17 cellular contexts compared by ENCODE assay signal in genomic region chr1:165737196-165737595, GRCh38.
"Had no signal": no experiment of that assay in that cellular context is flagged by ENCODE, and none has a peak within 500 bp of the region (broad histone marks: within the 10 kb centered on the region; RNA-seq: fewer than 3 reads in every experiment).

No MANE protein-coding gene starts in this region.

- H3K9me3 Mint-ChIP-seq: activated naive CD4-positive, alpha-beta T cell treated with anti-CD3 and anti-CD28 coated beads, Interleukin-2, amount 10 ng/mL, durations not matched to agents 7 days and 5 days; activated T-helper 2 cell treated with anti-CD3 and anti-CD28 coated beads, Interferon-gamma antibody, Interleukin-2, Interleukin-4, amounts not matched to agents 10 μg/mL and 5 μg/mL and 100 μg/mL, durations not matched to agents 14 hours and 24 hours and 36 hours; brain; naive B cell; T-helper 2 cell treated with Interferon-gamma antibody and Interleukin-4, amounts not matched to agents 5 μg/mL and 100 μg/mL, for 36 hours had no signal

- H3K4me3 ChIP-seq: lung, prostate gland, transverse colon had no signal

- H3K4me1 Mint-ChIP-seq: activated naive CD4-positive, alpha-beta T cell treated with anti-CD3 and anti-CD28 coated beads, Interleukin-2, amount 10 ng/mL, durations not matched to agents 7 days and 5 days had no signal

- H3K4me1 ChIP-seq: prostate gland, transverse colon had no signal

- ATAC-seq: activated CD4-positive, CD25-positive, alpha-beta regulatory T cell treated with anti-CD3 and anti-CD28 coated beads, Interleukin-2, amount 50 U/mL, for 24 hours; esophagus mucosa; sciatic nerve had no signal

- H3K27ac Mint-ChIP-seq: activated naive CD4-positive, alpha-beta T cell treated with anti-CD3 and anti-CD28 coated beads, Interleukin-2, amount 10 ng/mL, durations not matched to agents 7 days and 5 days; activated T-helper 2 cell treated with anti-CD3 and anti-CD28 coated beads, Interferon-gamma antibody, Interleukin-2, Interleukin-4, amounts not matched to agents 10 μg/mL and 5 μg/mL and 100 μg/mL, durations not matched to agents 14 hours and 24 hours and 36 hours; T-helper 2 cell treated with Interferon-gamma antibody and Interleukin-4, amounts not matched to agents 5 μg/mL and 100 μg/mL, for 36 hours had no signal

- H3K27me3 ChIP-seq: transverse colon had no signal

- H3K27me3 Mint-ChIP-seq: activated naive CD4-positive, alpha-beta T cell treated with anti-CD3 and anti-CD28 coated beads, Interleukin-2, amount 10 ng/mL, durations not matched to agents 7 days and 5 days; brain; naive B cell had no signal

- H3K27ac ChIP-seq: prostate gland, transverse colon had no signal

- H3K4me3 Mint-ChIP-seq: activated naive CD4-positive, alpha-beta T cell treated with anti-CD3 and anti-CD28 coated beads, Interleukin-2, amount 10 ng/mL, durations not matched to agents 7 days and 5 days; brain; T-helper 2 cell treated with Interferon-gamma antibody and Interleukin-4, amounts not matched to agents 5 μg/mL and 100 μg/mL, for 36 hours had no signal

- H3K9me3 ChIP-seq: prostate gland, transverse colon had no signal

- DNase-seq: activated naive CD4-positive, alpha-beta T cell treated with anti-CD3 and anti-CD28 coated beads, Interleukin-2, amount 10 ng/mL, durations not matched to agents 7 days and 5 days; hippocampal formation; left cardiac atrium; naive B cell; nucleus accumbens; stimulated activated CD4-positive, alpha-beta T cell treated with anti-CD3 and anti-CD28 coated beads, Interleukin-2, amount 100 ng/mL, for 24 hours; stimulated activated naive CD4-positive, alpha-beta T cell; substantia nigra; transverse colon had no signal
